In genomic region chr17:32274101-32274500, GRCh38 we compare ENCODE assay signal across 1 cellular context.
TF ChIP-seq lines count a peak whose summit lies in the region.

No MANE protein-coding gene starts in this region.

TF ChIP-seq in HEK293, 187 proteins besides CTCF, POLR2A, EP300 and RAD21:
- no peak for TF ChIP-seq ZNF19 (tag by site-specific recombination; IDR thresholded peaks at IDR 0.05; ENCODE audit: low read depth)
- peak; percentile 11; the same call in 1 of the 2 replicates for TF ChIP-seq PRDM1 (tag by site-specific recombination; IDR thresholded peaks at IDR 0.05)
